In genomic region chr5:112975721-112976431, GRCh38 we compare ENCODE assay signal across 1 cellular context.
TF ChIP-seq lines count a peak whose summit lies in the region.

No MANE protein-coding gene starts in this region.

TF ChIP-seq in HepG2, 621 proteins besides CTCF, POLR2A, EP300 and RAD21 (continued from another document and continues in another):
- TF ChIP-seq SKIL (CRISPR knock-in tag; IDR thresholded peaks at IDR 0.05; ENCODE audit: borderline replicate concordance): no peak
- TF ChIP-seq ZNF615 (CRISPR knock-in tag; IDR thresholded peaks at IDR 0.05; ENCODE audit: borderline replicate concordance): no peak
- TF ChIP-seq IRX3 (CRISPR knock-in tag; IDR thresholded peaks at IDR 0.05; ENCODE audit: borderline replicate concordance, low read depth): no peak
- no peak for TF ChIP-seq KAT2B (IDR thresholded peaks at IDR 0.05; ENCODE audit: borderline replicate concordance, low read depth, low read length)
- no peak for TF ChIP-seq ZFAT (CRISPR knock-in tag; conservative IDR thresholded peaks at IDR 0.05)
- TF ChIP-seq ZNF510 (CRISPR knock-in tag; IDR thresholded peaks at IDR 0.05; ENCODE audit: low read depth): no peak
- 0 out of 2 replicates have a peak, but pooled peaks have one; percentile 5 for TF ChIP-seq HOXA5 (CRISPR knock-in tag; IDR thresholded peaks at IDR 0.05)
- no peak; the same call in 1 of the 2 replicates for TF ChIP-seq REL (CRISPR knock-in tag; conservative IDR thresholded peaks at IDR 0.05)
- TF ChIP-seq BHLHE40 (IDR thresholded peaks at IDR 0.05; ENCODE audit: low read length): no peak
- TF ChIP-seq ZNF281 (CRISPR knock-in tag; IDR thresholded peaks at IDR 0.05; ENCODE audit: borderline replicate concordance): no peak
- no peak for TF ChIP-seq ZNF709 (CRISPR knock-in tag; IDR thresholded peaks at IDR 0.05)
- no peak for TF ChIP-seq ZNF557 (CRISPR knock-in tag; IDR thresholded peaks at IDR 0.05)
- no peak for TF ChIP-seq MNT (IDR thresholded peaks at IDR 0.05)
- no peak for TF ChIP-seq ZSCAN12 (CRISPR knock-in tag; IDR thresholded peaks at IDR 0.05)
- TF ChIP-seq ZFP90 (CRISPR knock-in tag; IDR thresholded peaks at IDR 0.05; ENCODE audit: borderline replicate concordance): peak; percentile 34; the same call in 1 of the 2 replicates
- TF ChIP-seq HNRNPL (IDR thresholded peaks at IDR 0.05; ENCODE audit: low read depth, low read length): no peak
- TF ChIP-seq ZNF432 (CRISPR knock-in tag; IDR thresholded peaks at IDR 0.05; ENCODE audit: borderline replicate concordance): no peak
- no peak for TF ChIP-seq GATA4 (IDR thresholded peaks at IDR 0.05; ENCODE audit: borderline replicate concordance, low read depth)
- no peak for TF ChIP-seq ZNF558 (CRISPR knock-in tag; IDR thresholded peaks at IDR 0.05; ENCODE audit: borderline replicate concordance)
- no peak for TF ChIP-seq STAT5B (CRISPR knock-in tag; IDR thresholded peaks at IDR 0.05)
- no peak for TF ChIP-seq ZNF138 (CRISPR knock-in tag; IDR thresholded peaks at IDR 0.05; ENCODE audit: low read depth)
- no peak for TF ChIP-seq ZNF235 (CRISPR knock-in tag; IDR thresholded peaks at IDR 0.05; ENCODE audit: borderline replicate concordance)
- 0 out of 2 replicates have a peak, but pooled peaks have one; percentile 63 for TF ChIP-seq ZBTB42 (CRISPR knock-in tag; IDR thresholded peaks at IDR 0.05)
- TF ChIP-seq ZNF318 (CRISPR knock-in tag; IDR thresholded peaks at IDR 0.05): no peak
- TF ChIP-seq SMARCE1 (IDR thresholded peaks at IDR 0.05; ENCODE audit: borderline replicate concordance): no peak
- TF ChIP-seq XBP1 (CRISPR knock-in tag; IDR thresholded peaks at IDR 0.05): no peak
- no peak for TF ChIP-seq ZBTB14 (CRISPR knock-in tag; IDR thresholded peaks at IDR 0.05)
- TF ChIP-seq USF2 (IDR thresholded peaks at IDR 0.05; ENCODE audit: low read depth, low read length): no peak
- no peak for TF ChIP-seq USF2 (CRISPR knock-in tag; IDR thresholded peaks at IDR 0.05; ENCODE audit: borderline replicate concordance)
- TF ChIP-seq AGO1 (IDR thresholded peaks at IDR 0.05; ENCODE audit: low read depth, low read length, poor library complexity, severe bottlenecking): no peak
- TF ChIP-seq CHD2 (IDR thresholded peaks at IDR 0.05; ENCODE audit: low read depth, low read length): no peak
- no peak for TF ChIP-seq MED8 (CRISPR knock-in tag; IDR thresholded peaks at IDR 0.05; ENCODE audit: insufficient replicate concordance)
- no peak for TF ChIP-seq ZNF276 (CRISPR knock-in tag; IDR thresholded peaks at IDR 0.05; ENCODE audit: low read depth)
- TF ChIP-seq MXD3 (CRISPR knock-in tag; IDR thresholded peaks at IDR 0.05): no peak
- TF ChIP-seq ZSCAN21 (CRISPR knock-in tag; IDR thresholded peaks at IDR 0.05; ENCODE audit: borderline replicate concordance): no peak
- TF ChIP-seq FOXO4 (CRISPR knock-in tag; conservative IDR thresholded peaks at IDR 0.05): no peak
- TF ChIP-seq GTF2F1 (IDR thresholded peaks at IDR 0.05; ENCODE audit: low read length): no peak
- TF ChIP-seq YEATS2 (CRISPR knock-in tag; IDR thresholded peaks at IDR 0.05; ENCODE audit: borderline replicate concordance): no peak
- no peak for TF ChIP-seq AHR (CRISPR knock-in tag; IDR thresholded peaks at IDR 0.05)
